Comparison of ENCODE assay signal across 1 cellular context in genomic region chr1:1898246-1898933, GRCh38.
TF ChIP-seq lines count a peak whose summit lies in the region.

No MANE protein-coding gene starts in this region.

TF ChIP-seq in HepG2, 621 proteins besides CTCF, POLR2A, EP300 and RAD21:
- TF ChIP-seq TBL1XR1 (IDR thresholded peaks at IDR 0.05; ENCODE audit: borderline replicate concordance, low read length, partially characterized antibody): peak; percentile 9
- TF ChIP-seq NFIB (CRISPR knock-in tag; IDR thresholded peaks at IDR 0.05; ENCODE audit: borderline replicate concordance): peak; percentile 88; the same call in 1 of the 2 replicates
- no peak for TF ChIP-seq FOXA3 (CRISPR knock-in tag; IDR thresholded peaks at IDR 0.05)
- no peak for TF ChIP-seq TFDP2 (CRISPR knock-in tag; IDR thresholded peaks at IDR 0.05)
- peak; percentile 51 for TF ChIP-seq MNT (IDR thresholded peaks at IDR 0.05)
- no peak for TF ChIP-seq ZNF253 (CRISPR knock-in tag; IDR thresholded peaks at IDR 0.05; ENCODE audit: borderline replicate concordance)
- TF ChIP-seq ZNF749 (CRISPR knock-in tag; IDR thresholded peaks at IDR 0.05; ENCODE audit: borderline replicate concordance): no peak
- TF ChIP-seq NCOA5 (CRISPR knock-in tag; IDR thresholded peaks at IDR 0.05): no peak
- no peak; the same call in 1 of the 2 replicates for TF ChIP-seq ZBTB14 (CRISPR knock-in tag; IDR thresholded peaks at IDR 0.05)
- TF ChIP-seq ZMYM2 (CRISPR knock-in tag; IDR thresholded peaks at IDR 0.05): peak; percentile 51
- no peak for TF ChIP-seq SMAD1 (CRISPR knock-in tag; IDR thresholded peaks at IDR 0.05; ENCODE audit: borderline replicate concordance, low read depth)
- TF ChIP-seq ZNF777 (CRISPR knock-in tag; IDR thresholded peaks at IDR 0.05): no peak
- TF ChIP-seq IRF2 (CRISPR knock-in tag; IDR thresholded peaks at IDR 0.05): no peak
- peak; percentile 63; the same call in 2 of the 3 replicates for TF ChIP-seq MXI1 (IDR thresholded peaks at IDR 0.05; ENCODE audit: borderline replicate concordance, low read depth, low read length)
- no peak for TF ChIP-seq SRSF9 (IDR thresholded peaks at IDR 0.05; ENCODE audit: borderline replicate concordance, insufficient read depth, low read depth, low read length, poor library complexity, severe bottlenecking)
- TF ChIP-seq KAT2B (IDR thresholded peaks at IDR 0.05; ENCODE audit: borderline replicate concordance, low read depth, low read length): no peak
- 0 out of 2 replicates have a peak, but pooled peaks have one; percentile 52 for TF ChIP-seq ZBTB7A (CRISPR knock-in tag; IDR thresholded peaks at IDR 0.05)
